ENCODE assay signal across 9 cellular contexts in the genomic region with DNA sequence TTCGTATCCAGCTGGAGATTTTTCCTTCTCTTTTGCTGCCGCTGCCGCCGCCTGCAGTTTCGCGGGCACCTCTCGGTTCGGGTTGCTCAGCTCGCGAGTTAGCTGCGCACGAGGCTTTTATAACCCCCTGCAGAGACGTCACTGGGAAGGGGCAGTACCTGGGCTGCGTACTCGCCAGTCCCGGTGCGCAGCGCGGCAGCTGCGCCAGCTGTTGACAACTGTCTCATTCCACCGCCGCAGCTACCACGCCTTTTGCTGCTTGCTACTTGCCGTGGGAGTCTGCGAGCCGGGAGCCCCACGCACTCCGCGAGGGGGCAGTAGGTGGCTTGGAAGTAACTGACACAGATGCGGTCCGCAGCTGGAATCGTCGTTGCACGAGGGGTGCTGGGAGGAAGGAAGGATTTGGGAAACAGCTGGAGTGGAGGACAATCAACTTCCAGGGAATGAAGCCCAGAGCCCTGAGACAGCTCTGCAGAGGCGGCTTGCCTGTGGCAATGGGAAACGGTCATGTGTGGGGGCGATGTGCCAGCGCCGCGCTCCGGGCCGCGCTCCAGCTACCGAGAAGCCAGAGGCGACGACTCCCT. TPM values are rescaled to one million over a fixed set of nuclear protein-coding genes. Genes with fewer than 3 reads are reported as not detected.
DNase-seq lines count a peak whose midpoint lies in the region; ATAC-seq and TF ChIP-seq lines count a peak whose summit lies in the region.
"Had no signal": no experiment of that assay in that cellular context is flagged by ENCODE, and none has a peak within 500 bp of the region (broad histone marks: within the 10 kb centered on the region; RNA-seq: fewer than 3 reads in every experiment).

A gene with protein sequence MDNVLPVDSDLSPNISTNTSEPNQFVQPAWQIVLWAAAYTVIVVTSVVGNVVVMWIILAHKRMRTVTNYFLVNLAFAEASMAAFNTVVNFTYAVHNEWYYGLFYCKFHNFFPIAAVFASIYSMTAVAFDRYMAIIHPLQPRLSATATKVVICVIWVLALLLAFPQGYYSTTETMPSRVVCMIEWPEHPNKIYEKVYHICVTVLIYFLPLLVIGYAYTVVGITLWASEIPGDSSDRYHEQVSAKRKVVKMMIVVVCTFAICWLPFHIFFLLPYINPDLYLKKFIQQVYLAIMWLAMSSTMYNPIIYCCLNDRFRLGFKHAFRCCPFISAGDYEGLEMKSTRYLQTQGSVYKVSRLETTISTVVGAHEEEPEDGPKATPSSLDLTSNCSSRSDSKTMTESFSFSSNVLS (minus strand): TSS at position 93 of the 584 bp plus-strand sequence. CDS start 586 bp downstream, outside the sequence.

- no peaks in the 10 kb centered on the region for H3K9me3 ChIP-seq in HUES6 (ENCODE audit: control insufficient read depth, insufficient read depth, low read depth, low read length)
- H3K9me3 ChIP-seq in lung (ENCODE audit: control insufficient read depth in 2 of 2, insufficient read depth in 1 of 2, low read length in 1 of 2), result peaks cover 0 to 2% of the 10 kb centered on the region in 2 donors

- TF ChIP-seq CTCF in lung (IDR thresholded peaks at IDR 0.05; ENCODE audit: control extremely low read depth, extremely low read depth), result peak; percentile 10

- H3K9ac ChIP-seq in HUES6 (ENCODE audit: low read length), result peak within 1 kb of the TSS; percentile 46

- DNase-seq in COLO829 (ENCODE audit: low spot score) (peak; percentile 13), ecto neural progenitor cell (ENCODE audit: low spot score) (peak; percentile 78), lung (ENCODE audit: low spot score) (peak; percentile 49), SIG-M5 (lab: John Stamatoyannopoulos, UW) (no peak)
- DNase-seq in activated CD4-positive, alpha-beta T cell treated with anti-CD3 and anti-CD28 coated beads for 4 hours, result peak; percentile 16 to 22
- DNase-seq in stimulated activated CD4-positive, alpha-beta T cell treated with anti-CD3 and anti-CD28 coated beads, TNF-alpha, amount 100 ng/mL, for 48 hours (ENCODE audit: low read depth in 3 of 3), result peak in 2 of 3 donors; percentile 18 to 38

- peak; percentile 78 for ATAC-seq in GM19395 (IDR thresholded peaks at IDR 0.05; ENCODE audit: unreplicated experiment)
- peak; percentile 63 for ATAC-seq in lung (ENCODE audit: insufficient read depth, low FRiP score)

- peak within 1 kb of the TSS; percentile 64 for H3K4me3 ChIP-seq in HUES6 (ENCODE audit: low read depth, low read length)
- H3K4me3 ChIP-seq in lung, result no peak within 1 kb of the TSS

- H3K36me3 ChIP-seq in HUES6 (ENCODE audit: control insufficient read depth, insufficient read depth, low read length), result no peaks in the 10 kb centered on the region
- no peaks in the 10 kb centered on the region for H3K36me3 ChIP-seq in lung (ENCODE audit: control insufficient read depth in 2 of 2, insufficient read depth in 2 of 2, low read length in 2 of 2)

- H3K27ac ChIP-seq in HUES6 (ENCODE audit: low read depth, low read length), result no peak within 1 kb of the TSS
- H3K27ac ChIP-seq in lung (ENCODE audit: low read depth in 1 of 2, low read length in 1 of 2), result no peak within 1 kb of the TSS

- 1% methylated on average over 46 of the region's 46 CpGs for WGBS in lung, 2 donors

- H3K27me3 ChIP-seq in HUES6 (ENCODE audit: control insufficient read depth, insufficient read depth, low read length) (peaks cover 66% of the 10 kb centered on the region), lung (ENCODE audit: control insufficient read depth, insufficient read depth) (peaks cover 2% of the 10 kb centered on the region)

- peaks cover 25% of the 10 kb centered on the region for H3K4me1 ChIP-seq in HUES6 (ENCODE audit: control insufficient read depth, insufficient read depth, low read length)
- H3K4me1 ChIP-seq in lung (ENCODE audit: control insufficient read depth in 2 of 2, insufficient read depth in 2 of 2, low read length in 2 of 2), result peaks cover 0 to 6% of the 10 kb centered on the region in 2 donors

RNA-seq across cellular contexts. Expression of the gene that starts here (rescaled TPM):
- total RNA-seq in lung, result 1 to 10 TPM in 1 of 2 donors, under 1 TPM in 1; 0.63 to 1.6 TPM
- under 1 TPM; 0.33 to 0.55 TPM for polyA plus RNA-seq in lung
- total RNA-seq: T-helper 2 cell treated with Interferon-gamma antibody and Interleukin-4, amounts not matched to agents 100 ng/mL and 5 ng/mL, for 36 hours had no signal
